Comparison of ENCODE assay signal across 8 cellular contexts in genomic region chr2:73926493-73927327, GRCh38. TPM values are rescaled to one million over a fixed set of nuclear protein-coding genes. Genes with fewer than 3 reads are reported as not detected.
DNase-seq lines count a peak whose midpoint lies in the region; ATAC-seq and TF ChIP-seq lines count a peak whose summit lies in the region.

TSS of gene DGUOK (plus strand) at chr2:73926880. CDS start at chr2:73926911, 31 bp downstream.

- H3K9me3 Mint-ChIP-seq in activated T-cell treated with anti-CD3 and anti-CD28 coated beads, Interleukin-2, amount 50 U/mL, for 24 hours = no peaks in the 10 kb centered on the region

- H3K27me3 Mint-ChIP-seq in activated T-cell treated with anti-CD3 and anti-CD28 coated beads, Interleukin-2, amount 50 U/mL, for 24 hours = no peaks in the 10 kb centered on the region

- H3K4me1 Mint-ChIP-seq in activated T-cell treated with anti-CD3 and anti-CD28 coated beads, Interleukin-2, amount 50 U/mL, for 24 hours (ENCODE audit: low read depth) = peaks cover 47% of the 10 kb centered on the region

- peak; percentile 98 for ATAC-seq in GM21717 (IDR thresholded peaks at IDR 0.05; ENCODE audit: unreplicated experiment)

- no peak for TF ChIP-seq CTCF in epithelial cell of proximal tubule (conservative IDR thresholded peaks at IDR 0.05; ENCODE audit: low read depth, low read length)

- DNase-seq in DMS153 treated with DMSO at 0.1 percent for 48 hours (lab: John Stamatoyannopoulos, UW; ENCODE audit: unreplicated experiment) (peak; percentile 90), KBM-7 (peak; percentile 98), epithelial cell of proximal tubule (ENCODE audit: low read depth) (peak; percentile 93), mucosa of gallbladder (ENCODE audit: low spot score) (peak; percentile 99)
- DNase-seq in activated T-cell treated with anti-CD3 and anti-CD28 coated beads, Interleukin-2, amount 50 U/mL, for 24 hours = peak; percentile 93
- peak; percentile 93 to 96 for DNase-seq in stimulated activated CD8-positive, alpha-beta memory T cell treated with anti-CD3 and anti-CD28 coated beads, Interleukin-4, amount 100 ng/mL, for 4 hours (ENCODE audit: low read depth in 2 of 2, low spot score in 1 of 2)

- peak within 1 kb of the TSS; percentile 86 for H3K4me3 ChIP-seq in epithelial cell of proximal tubule (ENCODE audit: low read depth, low read length)

- peak within 1 kb of the TSS; percentile 96 for H3K27ac Mint-ChIP-seq in activated T-cell treated with anti-CD3 and anti-CD28 coated beads, Interleukin-2, amount 50 U/mL, for 24 hours

- in situ Hi-C loops in KBM-7 (cut with MboI; ENCODE audit: low pct_unique_long_range_greater_than_20kb, low sequenced_read_pairs) = no loop called here

- peaks cover 27% of the 10 kb centered on the region for H3K36me3 Mint-ChIP-seq in activated T-cell treated with anti-CD3 and anti-CD28 coated beads, Interleukin-2, amount 50 U/mL, for 24 hours (ENCODE audit: low read depth)

- H3K4me3 Mint-ChIP-seq in activated T-cell treated with anti-CD3 and anti-CD28 coated beads, Interleukin-2, amount 50 U/mL, for 24 hours = peak within 1 kb of the TSS; percentile 95

TF ChIP-seq in PFSK-1, 5 proteins besides CTCF, POLR2A, EP300 and RAD21:
- peak; percentile 96 for TF ChIP-seq POLR2AphosphoS5 (IDR thresholded peaks at IDR 0.05; ENCODE audit: low read depth, low read length)
- peak; percentile 91; the same call in 1 of the 2 replicates for TF ChIP-seq TAF1 (IDR thresholded peaks at IDR 0.05; ENCODE audit: borderline replicate concordance, insufficient read depth, low read length)
- peak; percentile 88 for TF ChIP-seq FOXP2 (optimal IDR thresholded peaks at IDR 0.05; ENCODE audit: borderline replicate concordance, extremely low read depth, extremely low read length, insufficient read depth)
- peak; percentile 92; the same call in 1 of the 2 replicates for TF ChIP-seq SIN3A (IDR thresholded peaks at IDR 0.05; ENCODE audit: borderline replicate concordance, insufficient read depth, low read length)
- peak in 1 of 2 experiments; percentile 43; a peak in 1 of 4 replicates for TF ChIP-seq REST (IDR thresholded peaks at IDR 0.05; ENCODE audit: insufficient read depth in 1 of 2, low read depth in 2 of 2, low read length in 2 of 2)

RNA-seq across cellular contexts. Expression of gene DGUOK, which starts in this region (rescaled TPM):
- 43.2 TPM for polyA plus RNA-seq in PFSK-1 (2012; ENCODE audit: insufficient read length, low read depth)
- 65.6 and 87.8 TPM in 2 replicates for total RNA-seq in epithelial cell of proximal tubule
- 45.4 TPM for total RNA-seq in mucosa of gallbladder

Comparison
In these comparisons a context has a peak if more than half of its experiments do, and no peak if none do; other contexts are left out.
1. Peak in every context shown above with its lines: DNase-seq, ATAC-seq and H3K4me3 ChIP-seq.